ENCODE assay signal across 20 cellular contexts in genomic region chr18:62827397-62827796, GRCh38.
DNase-seq lines count a peak whose midpoint lies in the region; ATAC-seq and TF ChIP-seq lines count a peak whose summit lies in the region.
"Had no signal": no experiment of that assay in that cellular context is flagged by ENCODE, and none has a peak within 500 bp of the region (broad histone marks: within the 10 kb centered on the region; RNA-seq: fewer than 3 reads in every experiment).

No MANE protein-coding gene starts in this region.

- peak; percentile 39 for ATAC-seq in Right ventricle myocardium inferior
- no peak for ATAC-seq in Right ventricle myocardium superior (ENCODE audit: poor library complexity)
- ATAC-seq in GM21619 (IDR thresholded peaks at IDR 0.05; ENCODE audit: unreplicated experiment): no peak
- ATAC-seq in HG02759 (IDR thresholded peaks at IDR 0.05; ENCODE audit: unreplicated experiment): no peak
- ATAC-seq: esophagus mucosa, HCT116, PC-3 had no signal

- no peaks in the 10 kb centered on the region for H3K9me3 ChIP-seq in iPS-20b (ENCODE audit: insufficient read depth, low read depth, low read length)
- no peaks in the 10 kb centered on the region for H3K9me3 ChIP-seq in tibial nerve
- H3K9me3 ChIP-seq: SJSA1, thyroid gland had no signal

- H3K36me3 ChIP-seq in iPS-20b (ENCODE audit: insufficient read depth, low read depth, low read length) (peaks cover 12% of the 10 kb centered on the region), tibial nerve (peaks cover 0 to 13% (median 0%) of the 10 kb centered on the region in 3 donors)
- H3K36me3 ChIP-seq: thyroid gland had no signal

- TF ChIP-seq POLR2A in tibial nerve (IDR thresholded peaks at IDR 0.05): no peak

- H3K4me3 ChIP-seq in iPS-20b (ENCODE audit: low read length) (no peak overlapping the region), tibial nerve (no peak overlapping the region)
- H3K4me3 ChIP-seq: SJSA1, thyroid gland had no signal

- H3K4me1 ChIP-seq in iPS-20b (ENCODE audit: insufficient read depth, low read length) (peaks cover 24% of the 10 kb centered on the region), tibial nerve (peaks cover 0 to 23% (median 2%) of the 10 kb centered on the region in 4 donors)

- DNase-seq in Right ventricle myocardium inferior (ENCODE audit: missing footprints) (no peak), Right ventricle myocardium superior (no peak), NCI-H69 (lab: John Stamatoyannopoulos, UW) (peak; percentile 99), tibial nerve (ENCODE audit: low spot score in 2 of 2) (no peak), Ammon's horn (ENCODE audit: low spot score) (no peak)
- DNase-seq: ACHN; activated CD4-positive, CD25-positive, alpha-beta regulatory T cell; activated naive CD8-positive, alpha-beta T cell treated with anti-CD3 and anti-CD28 coated beads, Interleukin-2, amount 10 ng/mL, durations not matched to agents 7 days and 5 days; CD4-positive, alpha-beta memory T cell; Karpas-422; NCI-H510A treated with DMSO at 0.1 percent for 48 hours; PC-3; stimulated activated CD4-positive, alpha-beta T cell treated with anti-CD3 and anti-CD28 coated beads, Interleukin-12 subunit alpha, Interleukin-12 subunit beta, amount 100 ng/mL, for 4 hours; thyroid gland had no signal

- no peak overlapping the region for H3K9ac ChIP-seq in iPS-20b (ENCODE audit: low read depth, low read length)

- no peak for TF ChIP-seq CTCF in tibial nerve (IDR thresholded peaks at IDR 0.05)

- TF ChIP-seq EP300 in tibial nerve (IDR thresholded peaks at IDR 0.05): no peak

- peak overlapping the region; percentile 28 for H3K27ac ChIP-seq in iPS-20b (ENCODE audit: low read length)
- H3K27ac ChIP-seq in tibial nerve: no peak overlapping the region
- H3K27ac ChIP-seq: SJSA1, thyroid gland had no signal

- intact Hi-C loops in Right ventricle myocardium inferior (cut with DNase I): no loop called here
- intact Hi-C loops in Right ventricle myocardium superior (cut with DNase I): no loop called here

- no peaks in the 10 kb centered on the region for H3K27me3 ChIP-seq in iPS-20b (ENCODE audit: insufficient read depth, low read length)
- H3K27me3 ChIP-seq in tibial nerve: no peaks in the 10 kb centered on the region
- H3K27me3 ChIP-seq: SJSA1, thyroid gland had no signal
